Comparison of ENCODE assay signal across 17 cellular contexts in the genomic region with DNA sequence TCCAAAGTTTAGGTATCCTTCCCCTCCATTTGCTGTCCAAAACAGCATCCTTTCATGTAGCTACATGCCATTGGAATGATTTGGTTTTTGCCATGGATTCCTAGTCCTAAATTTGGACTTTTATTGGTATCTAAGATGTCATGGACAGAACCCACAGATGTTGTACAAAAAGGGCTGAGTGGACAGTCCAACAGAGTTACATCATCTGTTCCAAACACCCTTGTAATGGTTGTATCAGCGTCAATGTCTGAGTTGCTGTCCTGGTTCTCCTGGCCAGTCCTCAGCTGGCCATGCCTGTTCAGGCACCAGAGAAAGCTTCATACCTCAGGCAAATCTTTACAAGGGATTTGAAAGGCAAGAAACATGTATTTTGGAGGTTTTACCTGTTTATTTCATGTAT.
DNase-seq lines count a peak whose midpoint lies in the region; ATAC-seq, FAIRE-seq and TF ChIP-seq lines count a peak whose summit lies in the region.
"Had no signal": no experiment of that assay in that cellular context is flagged by ENCODE, and none has a peak within 500 bp of the region (broad histone marks: within the 10 kb centered on the region; RNA-seq: fewer than 3 reads in every experiment).

No MANE protein-coding gene starts in this region.

- H3K27me3 ChIP-seq in RWPE2 (ENCODE audit: insufficient read depth, poor library complexity, severe bottlenecking) (no peaks in the 10 kb centered on the region), keratinocyte (ENCODE audit: control insufficient read depth, extremely low read depth, insufficient read depth, low read length) (no peaks in the 10 kb centered on the region), vagina (no peaks in the 10 kb centered on the region)

- H3K4me3 ChIP-seq in RWPE2 (ENCODE audit: severe bottlenecking) (no peak overlapping the region), keratinocyte (ENCODE audit: control insufficient read depth in 2 of 3, extremely low read depth in 1 of 3, insufficient read depth in 2 of 3, low read depth in 1 of 3, low read length in 3 of 3) (no peak overlapping the region), vagina (no peak overlapping the region)
- H3K4me3 ChIP-seq: GM12878, K562 had no signal

- ATAC-seq in RWPE2 (ENCODE audit: low read depth) = no peak
- ATAC-seq: GM12878, K562, Panc1 had no signal

- no peak overlapping the region for H3K4me2 ChIP-seq in keratinocyte (ENCODE audit: control insufficient read depth, extremely low read depth, insufficient read depth, low read depth, low read length)

- dilution Hi-C loops in keratinocyte (cut with MboI; ENCODE audit: extremely low pct_ligation_motif_present, low sequenced_read_pairs) = loop anchor here (10.0 kb wide), 1 partner anchor 76 kb away; no protein-coding TSS in a partner anchor

- DNase-seq in EL (peak; percentile 36), RWPE2 (ENCODE audit: low spot score) (no peak), keratinocyte (ENCODE audit: low read depth, low spot score) (no peak), vagina (ENCODE audit: extremely low spot score in 2 of 2) (no peak), UCSD-AML1 (lab: John Stamatoyannopoulos, UW; ENCODE audit: unreplicated experiment) (no peak)
- no peak for DNase-seq in central memory CD4-positive, alpha-beta T cell
- DNase-seq in stimulated activated CD4-positive, alpha-beta T cell treated with anti-CD3 and anti-CD28 coated beads, Interleukin-4, amount 100 ng/mL, for 1 hour = no peak
- DNase-seq: C1 segment of cervical spinal cord, HCEC 1CT, NCI-H1092 treated with DMSO at 0.1 percent for 48 hours, NCI-H1694, NCI-H345, NCI-H69, SHP77 treated with DMSO at 0.1 percent for 48 hours had no signal

- H3K9me3 ChIP-seq in RWPE2 (ENCODE audit: severe bottlenecking) = no peaks in the 10 kb centered on the region
- no peaks in the 10 kb centered on the region for H3K9me3 ChIP-seq in keratinocyte (ENCODE audit: control insufficient read depth, low read depth, low read length)
- no peaks in the 10 kb centered on the region for H3K9me3 ChIP-seq in vagina

- H3K4me1 ChIP-seq in RWPE2 (ENCODE audit: insufficient read depth, poor library complexity, severe bottlenecking) (peaks cover 23% of the 10 kb centered on the region), keratinocyte (ENCODE audit: control insufficient read depth, extremely low read depth, insufficient read depth, low read length) (peaks cover 12% of the 10 kb centered on the region), vagina (peaks cover 34% of the 10 kb centered on the region)

- no peak for TF ChIP-seq CTCF in RWPE2 (IDR thresholded peaks at IDR 0.05; ENCODE audit: poor library complexity, severe bottlenecking)
- TF ChIP-seq CTCF in keratinocyte (optimal IDR thresholded peaks at IDR 0.05 in 1 of 3, IDR thresholded peaks at IDR 0.05 in 1 of 3, conservative IDR thresholded peaks at IDR 0.05 in 1 of 3; ENCODE audit: extremely low read depth in 1 of 3, insufficient read depth in 2 of 3, low read length in 3 of 3) = no peak
- TF ChIP-seq CTCF in vagina (IDR thresholded peaks at IDR 0.05) = no peak

- no peaks in the 10 kb centered on the region for H3K9me1 ChIP-seq in keratinocyte (ENCODE audit: control insufficient read depth, extremely low read depth, insufficient read depth, low read length)

- FAIRE-seq in keratinocyte (lab: Jason Lieb, UNC) = peak; percentile 75
- FAIRE-seq: GM12878, K562 had no signal

- H4K20me1 ChIP-seq in keratinocyte (ENCODE audit: control insufficient read depth, extremely low read depth, insufficient read depth, low read length) = no peaks in the 10 kb centered on the region

- no peaks in the 10 kb centered on the region for H3K36me3 ChIP-seq in RWPE2 (ENCODE audit: low read depth)
- no peaks in the 10 kb centered on the region for H3K36me3 ChIP-seq in keratinocyte (ENCODE audit: control insufficient read depth in 2 of 2, extremely low read depth in 1 of 2, insufficient read depth in 2 of 2, low read length in 2 of 2)
- H3K36me3 ChIP-seq in vagina = no peaks in the 10 kb centered on the region

- H2AFZ ChIP-seq in keratinocyte (ENCODE audit: control insufficient read depth, low read length) = no peak overlapping the region

- H3K27ac ChIP-seq in RWPE2 (ENCODE audit: poor library complexity, severe bottlenecking) (peak overlapping the region; percentile 51), keratinocyte (ENCODE audit: control insufficient read depth, insufficient read depth, low read length) (no peak overlapping the region), vagina (peak overlapping the region; percentile 69)

- H3K79me2 ChIP-seq in keratinocyte (ENCODE audit: control insufficient read depth, insufficient read depth, low read length) = no peaks in the 10 kb centered on the region

- H3K9ac ChIP-seq in keratinocyte (ENCODE audit: control insufficient read depth, extremely low read depth, insufficient read depth, low read length) = no peak overlapping the region

- TF ChIP-seq POLR2A in vagina (IDR thresholded peaks at IDR 0.05) = no peak

- intact Hi-C loops in vagina (cut with DNase I) = no loop called here
